Comparison of ENCODE assay signal across 8 cellular contexts in the genomic region with DNA sequence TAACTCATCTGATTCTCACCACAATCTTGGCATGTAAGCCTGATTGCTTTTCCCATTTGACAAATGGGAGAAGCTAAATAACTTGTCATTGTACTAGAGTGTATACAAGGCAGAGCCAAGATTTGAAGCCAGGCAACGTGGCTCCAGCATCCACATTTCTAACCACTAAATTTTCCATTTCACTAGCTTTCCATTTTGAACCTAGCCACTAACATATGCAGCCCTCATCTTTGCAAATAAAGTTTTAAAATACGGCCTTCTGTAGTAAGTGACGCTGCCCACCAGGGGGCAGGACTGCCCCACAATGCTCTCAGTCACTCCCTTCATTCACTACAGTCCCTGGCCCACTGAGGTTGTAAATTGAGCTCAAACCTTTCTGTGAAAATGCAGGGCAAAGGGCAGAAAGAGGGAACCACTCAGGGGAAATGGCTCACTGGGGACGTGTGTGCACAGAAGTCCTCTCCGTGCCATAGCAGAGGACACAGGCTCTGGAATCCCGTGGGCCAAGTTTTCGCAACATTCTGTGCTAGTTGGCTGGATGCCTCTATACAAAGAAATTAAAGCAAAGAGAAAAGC.
DNase-seq lines count a peak whose midpoint lies in the region; ATAC-seq, FAIRE-seq and TF ChIP-seq lines count a peak whose summit lies in the region.

No MANE protein-coding gene starts in this region.

- H3K9me3 ChIP-seq in lung (ENCODE audit: control insufficient read depth in 2 of 2, insufficient read depth in 1 of 2, low read length in 1 of 2) = peaks cover 2 to 5% of the 10 kb centered on the region in 2 donors

- H3K9me3 Mint-ChIP-seq in activated CD4-positive, alpha-beta T cell treated with anti-CD3 and anti-CD28 coated beads, Interleukin-2, amount 10 ng/mL, durations not matched to agents 24 days and 14 days = no peaks in the 10 kb centered on the region

- H3K27me3 ChIP-seq in dorsolateral prefrontal cortex (peaks cover 0 to 7% (median 0%) of the 10 kb centered on the region in 45 donors), lung (ENCODE audit: control insufficient read depth, insufficient read depth) (no peaks in the 10 kb centered on the region)

- H3K36me3 Mint-ChIP-seq in activated CD4-positive, alpha-beta T cell treated with anti-CD3 and anti-CD28 coated beads, Interleukin-2, amount 10 ng/mL, durations not matched to agents 24 days and 14 days (ENCODE audit: low read depth) = no peaks in the 10 kb centered on the region

- no peak overlapping the region for H3K4me3 Mint-ChIP-seq in activated CD4-positive, alpha-beta T cell treated with anti-CD3 and anti-CD28 coated beads, Interleukin-2, amount 10 ng/mL, durations not matched to agents 24 days and 14 days

- H3K27ac ChIP-seq in dorsolateral prefrontal cortex = peak overlapping the region in 1 of 59 donors; percentile 46
- no peak overlapping the region for H3K27ac ChIP-seq in lung (ENCODE audit: low read depth in 1 of 2, low read length in 1 of 2)
- H3K27ac ChIP-seq in substantia nigra (ENCODE audit: low read depth, low read length, poor library complexity, severe bottlenecking) = no peak overlapping the region

- intact Hi-C loops in activated CD4-positive, alpha-beta T cell treated with anti-CD3 and anti-CD28 coated beads, Interleukin-2, amount 10 ng/mL, durations not matched to agents 24 days and 14 days (cut with micrococcal nuclease) = loop anchor here (1.0 to 10.0 kb wide), 3 partner anchors 96 to 553 kb away; no protein-coding TSS in a partner anchor
- intact Hi-C loops in dorsolateral prefrontal cortex (cut with DNase I) = loop anchor here (1.0 to 10.0 kb wide), 8 partner anchors 61 to 679 kb away; a partner anchor contains a TSS

- H3K4me1 ChIP-seq in lung (ENCODE audit: control insufficient read depth in 2 of 2, insufficient read depth in 2 of 2, low read length in 2 of 2) = no peaks in the 10 kb centered on the region

- no peak overlapping the region for H3K4me3 ChIP-seq in dorsolateral prefrontal cortex
- no peak overlapping the region for H3K4me3 ChIP-seq in lung

- peak; percentile 81 for FAIRE-seq in H54 (lab: Jason Lieb, UNC)

- no peaks in the 10 kb centered on the region for H3K4me1 Mint-ChIP-seq in activated CD4-positive, alpha-beta T cell treated with anti-CD3 and anti-CD28 coated beads, Interleukin-2, amount 10 ng/mL, durations not matched to agents 24 days and 14 days

- no peaks in the 10 kb centered on the region for H3K27me3 Mint-ChIP-seq in activated CD4-positive, alpha-beta T cell treated with anti-CD3 and anti-CD28 coated beads, Interleukin-2, amount 10 ng/mL, durations not matched to agents 24 days and 14 days

- peak; percentile 78 for DNase-seq in activated CD4-positive, alpha-beta T cell treated with anti-CD3 and anti-CD28 coated beads, Interleukin-2, amount 10 ng/mL, durations not matched to agents 24 days and 14 days
- no peak for DNase-seq in activated CD4-positive, alpha-beta T cell treated with anti-CD3 and anti-CD28 coated beads for 4 hours
- DNase-seq in H54 (ENCODE audit: insufficient read length, low spot score) (peak; percentile 76), SKM-1 treated with dmso at 0.1 percent for 144 hours (lab: John Stamatoyannopoulos, UW; ENCODE audit: unreplicated experiment) (peak; percentile 65), dorsolateral prefrontal cortex (peak in 8 of 10 donors; percentile 40 to 76 (median 66)), lung (ENCODE audit: low spot score) (peak; percentile 48), substantia nigra (lab: John Stamatoyannopoulos, UW) (peak in 35 of 49 donors; percentile 6 to 63 (median 31))

- ATAC-seq in lung (ENCODE audit: insufficient read depth, low FRiP score) = peak; percentile 80

- WGBS in lung, 2 donors = 20 to 26% methylated on average over 7 of the region's 7 CpGs

- TF ChIP-seq POLR2A in H54 (IDR thresholded peaks at IDR 0.05; ENCODE audit: low read depth, low read length) = no peak

- TF ChIP-seq CTCF in LNCAP (IDR thresholded peaks at IDR 0.05) = peak; percentile 91
- TF ChIP-seq CTCF in dorsolateral prefrontal cortex (IDR thresholded peaks at IDR 0.05 in 54 of 56, conservative IDR thresholded peaks at IDR 0.05 in 2 of 56; ENCODE audit: low read depth in 1 of 56, partially characterized antibody in 56 of 56) = peak; percentile 75 to 99 (median 93)
- TF ChIP-seq CTCF in lung (IDR thresholded peaks at IDR 0.05; ENCODE audit: control extremely low read depth, extremely low read depth) = peak; percentile 80

- H3K36me3 ChIP-seq in lung (ENCODE audit: control insufficient read depth in 2 of 2, insufficient read depth in 2 of 2, low read length in 2 of 2) = no peaks in the 10 kb centered on the region

- H3K27ac Mint-ChIP-seq in activated CD4-positive, alpha-beta T cell treated with anti-CD3 and anti-CD28 coated beads, Interleukin-2, amount 10 ng/mL, durations not matched to agents 24 days and 14 days = no peak overlapping the region

Comparison
In these comparisons a context has a peak if more than half of its experiments do, and no peak if none do; other contexts are left out.
1. DNase-seq: peak in activated CD4-positive, alpha-beta T cell treated with anti-CD3 and anti-CD28 coated beads, Interleukin-2, amount 10 ng/mL, durations not matched to agents 24 days and 14 days (single experiment), H54 (single experiment), SKM-1 treated with dmso at 0.1 percent for 144 hours (single experiment), dorsolateral prefrontal cortex (8 of 10), lung (single experiment) and substantia nigra (35 of 49); none in activated CD4-positive, alpha-beta T cell treated with anti-CD3 and anti-CD28 coated beads for 4 hours (0 of 2).
2. Peak in every context shown above with its lines, with median percentiles within 50 percentile points of each other: CTCF ChIP-seq.